In genomic region chr7:41816111-41816510, GRCh38 we compare ENCODE assay signal across 1 cellular context.
TF ChIP-seq lines count a peak whose summit lies in the region.

No MANE protein-coding gene starts in this region.

TF ChIP-seq in HepG2, 621 proteins besides CTCF, POLR2A, EP300 and RAD21 (continued from another document):
- TF ChIP-seq, protein P1, sequence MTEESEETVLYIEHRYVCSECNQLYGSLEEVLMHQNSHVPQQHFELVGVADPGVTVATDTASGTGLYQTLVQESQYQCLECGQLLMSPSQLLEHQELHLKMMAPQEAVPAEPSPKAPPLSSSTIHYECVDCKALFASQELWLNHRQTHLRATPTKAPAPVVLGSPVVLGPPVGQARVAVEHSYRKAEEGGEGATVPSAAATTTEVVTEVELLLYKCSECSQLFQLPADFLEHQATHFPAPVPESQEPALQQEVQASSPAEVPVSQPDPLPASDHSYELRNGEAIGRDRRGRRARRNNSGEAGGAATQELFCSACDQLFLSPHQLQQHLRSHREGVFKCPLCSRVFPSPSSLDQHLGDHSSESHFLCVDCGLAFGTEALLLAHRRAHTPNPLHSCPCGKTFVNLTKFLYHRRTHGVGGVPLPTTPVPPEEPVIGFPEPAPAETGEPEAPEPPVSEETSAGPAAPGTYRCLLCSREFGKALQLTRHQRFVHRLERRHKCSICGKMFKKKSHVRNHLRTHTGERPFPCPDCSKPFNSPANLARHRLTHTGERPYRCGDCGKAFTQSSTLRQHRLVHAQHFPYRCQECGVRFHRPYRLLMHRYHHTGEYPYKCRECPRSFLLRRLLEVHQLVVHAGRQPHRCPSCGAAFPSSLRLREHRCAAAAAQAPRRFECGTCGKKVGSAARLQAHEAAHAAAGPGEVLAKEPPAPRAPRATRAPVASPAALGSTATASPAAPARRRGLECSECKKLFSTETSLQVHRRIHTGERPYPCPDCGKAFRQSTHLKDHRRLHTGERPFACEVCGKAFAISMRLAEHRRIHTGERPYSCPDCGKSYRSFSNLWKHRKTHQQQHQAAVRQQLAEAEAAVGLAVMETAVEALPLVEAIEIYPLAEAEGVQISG (CRISPR knock-in tag; IDR thresholded peaks at IDR 0.05): no peak
- no peak for TF ChIP-seq JDP2 (CRISPR knock-in tag; IDR thresholded peaks at IDR 0.05; ENCODE audit: borderline replicate concordance)
- TF ChIP-seq NCOA5 (CRISPR knock-in tag; IDR thresholded peaks at IDR 0.05): no peak
- no peak for TF ChIP-seq NCOA1 (CRISPR knock-in tag; IDR thresholded peaks at IDR 0.05)
- no peak for TF ChIP-seq NR3C1 (CRISPR knock-in tag; IDR thresholded peaks at IDR 0.05)
- TF ChIP-seq ZNF589 (CRISPR knock-in tag; conservative IDR thresholded peaks at IDR 0.05): no peak
- TF ChIP-seq ZFP1 (CRISPR knock-in tag; IDR thresholded peaks at IDR 0.05): no peak
- no peak for TF ChIP-seq ZNF510 (CRISPR knock-in tag; IDR thresholded peaks at IDR 0.05; ENCODE audit: low read depth)
- no peak for TF ChIP-seq NONO (IDR thresholded peaks at IDR 0.05)
- no peak for TF ChIP-seq NONO (CRISPR knock-in tag; conservative IDR thresholded peaks at IDR 0.05)
